In genomic region chr7:74865777-74866176, GRCh38 we compare ENCODE assay signal across 7 cellular contexts. TPM values are rescaled to one million over a fixed set of nuclear protein-coding genes. Genes with fewer than 3 reads are reported as not detected.
DNase-seq lines count a peak whose midpoint lies in the region; ATAC-seq and TF ChIP-seq lines count a peak whose summit lies in the region.
"Not testable (repeated sequence)": the region's sequence is repeated elsewhere in the genome, so short reads cannot be mapped to it uniquely, and the experiment has no call there.

No MANE protein-coding gene starts in this region.

- H3K9ac ChIP-seq in DND-41 (ENCODE audit: low read depth, low read length), result not testable (repeated sequence)

- not testable (repeated sequence) for H4K20me1 ChIP-seq in DND-41 (ENCODE audit: insufficient read depth, low read length)

- DNase-seq in DND-41; Panc1 (ENCODE audit: low read depth, low spot score); Right ventricle myocardium superior; left lobe of liver (ENCODE audit: low spot score); psoas muscle: not testable (repeated sequence)
- DNase-seq in right lobe of liver, result peak in 1 of 3 donors; percentile 54

- BruUV-seq in Panc1 (replicated peaks; lab: Mats Ljungman, UMichigan), result not testable (repeated sequence)

- H3K9me3 Mint-ChIP-seq in activated T-helper 17 cell treated with anti-CD3 and anti-CD28 coated beads, Interleukin-2, amount 50 U/mL, for 72 hours, result not testable (repeated sequence)

- H3K27ac ChIP-seq in DND-41 (ENCODE audit: low read length); Panc1 (ENCODE audit: low read length); right lobe of liver; psoas muscle: not testable (repeated sequence)

- intact Hi-C loops in Panc1 (cut with micrococcal nuclease; ENCODE audit: unreplicated experiment); Right ventricle myocardium superior (cut with DNase I); right lobe of liver (cut with DNase I); psoas muscle (cut with DNase I): not testable (repeated sequence)

- 39% methylated on average over 8 of the region's 8 CpGs for WGBS in right lobe of liver (ENCODE audit: insufficient coverage, low coverage, low lambda C conversion rate, missing lambda C conversion rate)
- WGBS in psoas muscle, 3 donors, result 51 to 65% (median 52%) methylated on average over 8 of the region's 8 CpGs

- H2AFZ ChIP-seq in DND-41 (ENCODE audit: low read depth, low read length), result not testable (repeated sequence)

- H3K4me3 ChIP-seq in DND-41 (ENCODE audit: low read depth in 1 of 2, low read length in 2 of 2); Panc1 (ENCODE audit: low read depth in 2 of 2, low read length in 2 of 2); right lobe of liver; psoas muscle: not testable (repeated sequence)

- in situ Hi-C loops in Panc1 (cut with HindIII; ENCODE audit: low pct_unique_long_range_greater_than_20kb, low sequenced_read_pairs), result not testable (repeated sequence)

- not testable (repeated sequence) for H3K9me3 ChIP-seq in DND-41 (ENCODE audit: insufficient read depth, low read length, severe bottlenecking); Panc1 (ENCODE audit: control insufficient read depth, insufficient read depth, low read depth, low read length); right lobe of liver; psoas muscle

- 0 out of 3 replicates have a peak, but pooled peaks have one; percentile 9 for ATAC-seq in DND-41 (ENCODE audit: insufficient read depth, low read depth)
- ATAC-seq in Panc1, result 0 out of 2 replicates have a peak, but pooled peaks have one; percentile 47
- ATAC-seq in activated T-helper 17 cell treated with anti-CD3 and anti-CD28 coated beads, Interleukin-2, amount 50 U/mL, for 72 hours (replicated peaks), result peak; percentile 2
- peak; percentile 28 for ATAC-seq in Right ventricle myocardium superior (ENCODE audit: poor library complexity)
- ATAC-seq in left lobe of liver, result peak; percentile 73
- ATAC-seq in right lobe of liver, result peak; percentile 69 to 81 (median 72)
- peak; percentile 9 to 50 (median 33) for ATAC-seq in psoas muscle

- CTCF ChIA-PET in Panc1 (lab: Charles Lee), result not testable (repeated sequence)

- not testable (repeated sequence) for H3K4me1 Mint-ChIP-seq in activated T-helper 17 cell treated with anti-CD3 and anti-CD28 coated beads, Interleukin-2, amount 50 U/mL, for 72 hours

- H3K79me2 ChIP-seq in DND-41 (ENCODE audit: insufficient read depth, low read length), result not testable (repeated sequence)

- not testable (repeated sequence) for H3K27me3 ChIP-seq in DND-41 (ENCODE audit: insufficient read depth, low read length, poor library complexity); Panc1 (ENCODE audit: control insufficient read depth, insufficient read depth, low read length); right lobe of liver; psoas muscle (ENCODE audit: insufficient read depth in 3 of 3, low read length in 2 of 3)

- H3K36me3 ChIP-seq in DND-41 (ENCODE audit: insufficient read depth, low read length); Panc1 (ENCODE audit: control insufficient read depth, insufficient read depth, low read length); right lobe of liver; psoas muscle (ENCODE audit: insufficient read depth in 1 of 2, low read depth in 1 of 2): not testable (repeated sequence)

- H3K36me3 Mint-ChIP-seq in activated T-helper 17 cell treated with anti-CD3 and anti-CD28 coated beads, Interleukin-2, amount 50 U/mL, for 72 hours (ENCODE audit: low read depth), result not testable (repeated sequence)

- POLR2A ChIA-PET in Panc1 (lab: Charles Lee), result not testable (repeated sequence)

- H3K4me2 ChIP-seq in DND-41 (ENCODE audit: insufficient read depth, low read length), result not testable (repeated sequence)

- H3K4me1 ChIP-seq in DND-41 (ENCODE audit: insufficient read depth, low read length); Panc1 (ENCODE audit: control insufficient read depth, insufficient read depth, low read length); right lobe of liver; psoas muscle: not testable (repeated sequence)

- TF ChIP-seq POLR2A in right lobe of liver (IDR thresholded peaks at IDR 0.05), result not testable (repeated sequence)

- not testable (repeated sequence) for H3K27ac Mint-ChIP-seq in activated T-helper 17 cell treated with anti-CD3 and anti-CD28 coated beads, Interleukin-2, amount 50 U/mL, for 72 hours

- H3K27me3 Mint-ChIP-seq in activated T-helper 17 cell treated with anti-CD3 and anti-CD28 coated beads, Interleukin-2, amount 50 U/mL, for 72 hours, result not testable (repeated sequence)

- H3K4me3 Mint-ChIP-seq in activated T-helper 17 cell treated with anti-CD3 and anti-CD28 coated beads, Interleukin-2, amount 50 U/mL, for 72 hours, result not testable (repeated sequence)

- TF ChIP-seq CTCF in DND-41 (IDR thresholded peaks at IDR 0.05; ENCODE audit: borderline replicate concordance, extremely low read depth, low read length, poor library complexity, severe bottlenecking); Panc1 (IDR thresholded peaks at IDR 0.05); right lobe of liver (IDR thresholded peaks at IDR 0.05); psoas muscle (IDR thresholded peaks at IDR 0.05): not testable (repeated sequence)

RNA-seq across cellular contexts. Expression of gene GTF2IRD2, which starts 14.4 kb away (rescaled TPM):
- total RNA-seq in Panc1 (2021; ENCODE audit: unreplicated experiment) (18.8 TPM), Right ventricle myocardium superior (13.5 TPM), left lobe of liver (6.3 TPM), right lobe of liver (10 to 100 TPM in 1 of 6 experiments, 1 to 10 TPM in 5; 1.3 to 13.9 (median 7.7) TPM), psoas muscle (10 to 100 TPM; 13.6 to 25.2 (median 18.5) TPM)
- polyA plus RNA-seq in Panc1 (2012; ENCODE audit: insufficient read length), result 8.1 TPM
- 1 to 10 TPM; 1.5 to 8.6 TPM for total RNA-seq in activated T-helper 17 cell treated with anti-CD3 and anti-CD28 coated beads, Interleukin-2, amount 50 U/mL, for 72 hours
- 10 to 100 TPM in 2 of 3 donors, 1 to 10 TPM in 1; 8.7 to 20.7 (median 14.8) TPM for polyA plus RNA-seq in psoas muscle

Comparison
In these comparisons a context has a peak if more than half of its experiments do, and no peak if none do; other contexts are left out.
1. ATAC-seq: peak in every context shown above with its lines; median percentile 73 in left lobe of liver; 72 in right lobe of liver; 47 in Panc1; 33 in psoas muscle; 28 in Right ventricle myocardium superior; 9 in DND-41; 2 in activated T-helper 17 cell treated with anti-CD3 and anti-CD28 coated beads, Interleukin-2, amount 50 U/mL, for 72 hours.